8 cellular contexts compared by ENCODE assay signal in the genomic region with DNA sequence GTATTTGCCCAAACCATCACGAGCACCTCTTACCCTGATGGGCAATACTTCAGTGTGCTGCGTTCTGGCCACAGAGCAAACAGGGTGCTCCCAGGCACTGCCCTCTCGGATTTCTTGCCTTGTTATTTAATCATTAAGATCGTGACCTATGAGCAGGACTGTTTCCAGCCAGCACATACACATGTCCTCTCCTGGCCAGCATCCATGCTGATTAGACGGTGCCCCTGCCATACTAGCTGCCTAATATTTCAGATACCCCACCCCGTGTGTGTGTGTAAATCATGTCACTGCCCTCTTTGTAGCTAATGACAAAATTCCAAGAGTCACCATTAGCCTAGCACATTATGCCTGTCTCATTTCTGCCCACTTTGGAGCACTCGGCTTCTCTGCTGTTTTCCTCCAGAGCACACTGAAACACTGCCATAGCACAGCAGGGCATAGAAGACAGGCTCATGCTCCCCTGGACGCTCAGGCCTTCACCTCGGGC. TPM values are rescaled to one million over a fixed set of nuclear protein-coding genes. Genes with fewer than 3 reads are reported as not detected.
DNase-seq lines count a peak whose midpoint lies in the region; ATAC-seq, FAIRE-seq and TF ChIP-seq lines count a peak whose summit lies in the region.

No MANE protein-coding gene starts in this region.

- H3K4me1 ChIP-seq in keratinocyte (ENCODE audit: control insufficient read depth, extremely low read depth, insufficient read depth, low read length) (peaks cover 7% of the 10 kb centered on the region), suprapubic skin (peaks cover 11% of the 10 kb centered on the region)

- peaks cover 0 to 5% of the 10 kb centered on the region in 2 experiments for H3K36me3 ChIP-seq in keratinocyte (ENCODE audit: control insufficient read depth in 2 of 2, extremely low read depth in 1 of 2, insufficient read depth in 2 of 2, low read length in 2 of 2)
- no peaks in the 10 kb centered on the region for H3K36me3 ChIP-seq in suprapubic skin

- H3K9ac ChIP-seq in keratinocyte (ENCODE audit: control insufficient read depth, extremely low read depth, insufficient read depth, low read length) = peak overlapping the region; percentile 97

- TF ChIP-seq POLR2A in suprapubic skin (IDR thresholded peaks at IDR 0.05) = no peak

- H3K9me3 Mint-ChIP-seq in activated CD8-positive, alpha-beta memory T cell treated with anti-CD3 and anti-CD28 coated beads, Interleukin-2, amount 10 ng/mL, durations not matched to agents 7 days and 5 days (ENCODE audit: low read depth) = no peaks in the 10 kb centered on the region
- no peaks in the 10 kb centered on the region for H3K9me3 Mint-ChIP-seq in activated T-helper 17 cell treated with anti-CD3 and anti-CD28 coated beads, Interleukin-2, amount 50 U/mL, for 72 hours

- FAIRE-seq in keratinocyte (lab: Jason Lieb, UNC) = no peak

- H3K4me1 Mint-ChIP-seq in activated CD8-positive, alpha-beta memory T cell treated with anti-CD3 and anti-CD28 coated beads, Interleukin-2, amount 10 ng/mL, durations not matched to agents 7 days and 5 days = peaks cover 25% of the 10 kb centered on the region
- H3K4me1 Mint-ChIP-seq in activated T-helper 17 cell treated with anti-CD3 and anti-CD28 coated beads, Interleukin-2, amount 50 U/mL, for 72 hours = peaks cover 8% of the 10 kb centered on the region

- no peaks in the 10 kb centered on the region for H3K9me1 ChIP-seq in keratinocyte (ENCODE audit: control insufficient read depth, extremely low read depth, insufficient read depth, low read length)

- CTCF ChIA-PET in activated CD8-positive, alpha-beta memory T cell treated with anti-CD3 and anti-CD28 coated beads, Interleukin-2, amount 10 ng/mL, durations not matched to agents 7 days and 5 days (lab: Charles Lee) = interaction anchor here (0.5 to 3.2 kb wide), 8 partner anchors 10 to 318 kb away, joined by 3 to 15 read pairs (median 3); partner anchors contain the start of gene FBXO31

- peak overlapping the region; percentile 99 for H3K27ac Mint-ChIP-seq in activated CD8-positive, alpha-beta memory T cell treated with anti-CD3 and anti-CD28 coated beads, Interleukin-2, amount 10 ng/mL, durations not matched to agents 7 days and 5 days
- peak overlapping the region; percentile 97 for H3K27ac Mint-ChIP-seq in activated T-helper 17 cell treated with anti-CD3 and anti-CD28 coated beads, Interleukin-2, amount 50 U/mL, for 72 hours

- H3K27me3 Mint-ChIP-seq in activated CD8-positive, alpha-beta memory T cell treated with anti-CD3 and anti-CD28 coated beads, Interleukin-2, amount 10 ng/mL, durations not matched to agents 7 days and 5 days = no peaks in the 10 kb centered on the region
- no peaks in the 10 kb centered on the region for H3K27me3 Mint-ChIP-seq in activated T-helper 17 cell treated with anti-CD3 and anti-CD28 coated beads, Interleukin-2, amount 50 U/mL, for 72 hours

- no peak for DNase-seq in activated CD8-positive, alpha-beta memory T cell treated with anti-CD3 and anti-CD28 coated beads, Interleukin-2, amount 10 ng/mL, durations not matched to agents 7 days and 5 days
- no peak for DNase-seq in activated CD8-positive, alpha-beta memory T cell treated with anti-CD3 and anti-CD28 coated beads for 24 hours
- no peak for DNase-seq in keratinocyte (ENCODE audit: low read depth, low spot score)
- DNase-seq in suprapubic skin (ENCODE audit: low spot score in 2 of 2) = peak; percentile 55 to 56
- no peak for DNase-seq in SW 1271 (lab: John Stamatoyannopoulos, UW)
- no peak for DNase-seq in NK-92 treated with Interleukin-12 subunit alpha and Interleukin-12 subunit beta, amount 100 ng/mL, for 24 hours (lab: John Stamatoyannopoulos, UW)
- DNase-seq in superior temporal gyrus (ENCODE audit: extremely low spot score) = no peak

- H3K27ac ChIP-seq in keratinocyte (ENCODE audit: control insufficient read depth, insufficient read depth, low read length) (peak overlapping the region; percentile 91), suprapubic skin (peak overlapping the region; percentile 98)

- H3K79me2 ChIP-seq in keratinocyte (ENCODE audit: control insufficient read depth, insufficient read depth, low read length) = peaks cover 16% of the 10 kb centered on the region

- dilution Hi-C loops in keratinocyte (cut with MboI; ENCODE audit: extremely low pct_ligation_motif_present, low sequenced_read_pairs) = no loop called here

- H4K20me1 ChIP-seq in keratinocyte (ENCODE audit: control insufficient read depth, extremely low read depth, insufficient read depth, low read length) = no peaks in the 10 kb centered on the region

- peak overlapping the region; percentile 82 to 89 (median 89) for H3K4me3 ChIP-seq in keratinocyte (ENCODE audit: control insufficient read depth in 2 of 3, extremely low read depth in 1 of 3, insufficient read depth in 2 of 3, low read depth in 1 of 3, low read length in 3 of 3)
- peak overlapping the region; percentile 99 for H3K4me3 ChIP-seq in suprapubic skin

- TF ChIP-seq EP300 in suprapubic skin (IDR thresholded peaks at IDR 0.05) = no peak

- TF ChIP-seq CTCF in keratinocyte (optimal IDR thresholded peaks at IDR 0.05 in 1 of 3, IDR thresholded peaks at IDR 0.05 in 1 of 3, conservative IDR thresholded peaks at IDR 0.05 in 1 of 3; ENCODE audit: extremely low read depth in 1 of 3, insufficient read depth in 2 of 3, low read length in 3 of 3) (no peak), suprapubic skin (IDR thresholded peaks at IDR 0.05) (no peak)

- WGBS in suprapubic skin = 20% methylated on average over 9 of the region's 9 CpGs

- H3K9me3 ChIP-seq in keratinocyte (ENCODE audit: control insufficient read depth, low read depth, low read length) = no peaks in the 10 kb centered on the region
- no peaks in the 10 kb centered on the region for H3K9me3 ChIP-seq in suprapubic skin

- no peak for ATAC-seq in activated CD8-positive, alpha-beta memory T cell treated with anti-CD3 and anti-CD28 coated beads, Interleukin-2, amount 10 ng/mL, durations not matched to agents 7 days and 5 days
- ATAC-seq in activated T-helper 17 cell treated with anti-CD3 and anti-CD28 coated beads, Interleukin-2, amount 50 U/mL, for 72 hours (replicated peaks) = no peak

- peaks cover 9% of the 10 kb centered on the region for H3K36me3 Mint-ChIP-seq in activated CD8-positive, alpha-beta memory T cell treated with anti-CD3 and anti-CD28 coated beads, Interleukin-2, amount 10 ng/mL, durations not matched to agents 7 days and 5 days
- H3K36me3 Mint-ChIP-seq in activated T-helper 17 cell treated with anti-CD3 and anti-CD28 coated beads, Interleukin-2, amount 50 U/mL, for 72 hours (ENCODE audit: low read depth) = peaks cover 21% of the 10 kb centered on the region

- H3K4me3 Mint-ChIP-seq in activated CD8-positive, alpha-beta memory T cell treated with anti-CD3 and anti-CD28 coated beads, Interleukin-2, amount 10 ng/mL, durations not matched to agents 7 days and 5 days = peak overlapping the region; percentile 95
- peak overlapping the region; percentile 90 for H3K4me3 Mint-ChIP-seq in activated T-helper 17 cell treated with anti-CD3 and anti-CD28 coated beads, Interleukin-2, amount 50 U/mL, for 72 hours

- H3K4me2 ChIP-seq in keratinocyte (ENCODE audit: control insufficient read depth, extremely low read depth, insufficient read depth, low read depth, low read length) = peak overlapping the region; percentile 96

- H3K27me3 ChIP-seq in keratinocyte (ENCODE audit: control insufficient read depth, extremely low read depth, insufficient read depth, low read length) (no peaks in the 10 kb centered on the region), suprapubic skin (no peaks in the 10 kb centered on the region)

- H2AFZ ChIP-seq in keratinocyte (ENCODE audit: control insufficient read depth, low read length) = no peak overlapping the region

RNA-seq across cellular contexts. Expression of gene C16orf95, which starts 1.0 kb away (rescaled TPM):
- 10 to 100 TPM; 11.2 to 13.6 TPM for total RNA-seq in activated CD8-positive, alpha-beta memory T cell treated with anti-CD3 and anti-CD28 coated beads, Interleukin-2, amount 10 ng/mL, durations not matched to agents 7 days and 5 days
- total RNA-seq in activated T-helper 17 cell treated with anti-CD3 and anti-CD28 coated beads, Interleukin-2, amount 50 U/mL, for 72 hours = 1 to 10 TPM; 6.2 to 8.2 TPM
- 0.71 to 1.5 TPM (median 1.4 TPM) in 3 replicates for polyA plus RNA-seq in keratinocyte
- polyA plus RNA-seq in keratinocyte (2011; ENCODE audit: low read depth) = 0.29 TPM
- 0.60 and 1.6 TPM in 2 replicates for polyA plus RNA-seq in keratinocyte (2011; cell fraction: cytosol; rRNA removed)
- polyA plus RNA-seq in keratinocyte (2011; cell fraction: nucleus; rRNA removed) = 0.83 and 1.1 TPM in 2 replicates
- 2.2 and 2.6 TPM in 2 replicates for polyA plus RNA-seq in keratinocyte (2012; ENCODE audit: low replicate concordance)
- 0.22 to 0.79 TPM (median 0.69 TPM) in 3 replicates for polyA minus RNA-seq in keratinocyte
- polyA minus RNA-seq in keratinocyte (2011; cell fraction: cytosol; rRNA and poly(A)+ RNA removed) = not detected
- polyA minus RNA-seq in keratinocyte (2011; cell fraction: nucleus; rRNA and poly(A)+ RNA removed) = 1.2 TPM in 1 of 2 replicates, not detected in the other
- 10 to 100 TPM in 1 of 4 donors, not detected in 3; 17.5 TPM for total RNA-seq in suprapubic skin

Comparison
In these comparisons a context has a peak if more than half of its experiments do, and no peak if none do; other contexts are left out.
1. DNase-seq: peak in suprapubic skin (2 of 2); none in activated CD8-positive, alpha-beta memory T cell treated with anti-CD3 and anti-CD28 coated beads, Interleukin-2, amount 10 ng/mL, durations not matched to agents 7 days and 5 days (single experiment), activated CD8-positive, alpha-beta memory T cell treated with anti-CD3 and anti-CD28 coated beads for 24 hours (single experiment), keratinocyte (single experiment), SW 1271 (0 of 2), NK-92 treated with Interleukin-12 subunit alpha and Interleukin-12 subunit beta, amount 100 ng/mL, for 24 hours (single experiment) and superior temporal gyrus (single experiment).